In the genomic region with DNA sequence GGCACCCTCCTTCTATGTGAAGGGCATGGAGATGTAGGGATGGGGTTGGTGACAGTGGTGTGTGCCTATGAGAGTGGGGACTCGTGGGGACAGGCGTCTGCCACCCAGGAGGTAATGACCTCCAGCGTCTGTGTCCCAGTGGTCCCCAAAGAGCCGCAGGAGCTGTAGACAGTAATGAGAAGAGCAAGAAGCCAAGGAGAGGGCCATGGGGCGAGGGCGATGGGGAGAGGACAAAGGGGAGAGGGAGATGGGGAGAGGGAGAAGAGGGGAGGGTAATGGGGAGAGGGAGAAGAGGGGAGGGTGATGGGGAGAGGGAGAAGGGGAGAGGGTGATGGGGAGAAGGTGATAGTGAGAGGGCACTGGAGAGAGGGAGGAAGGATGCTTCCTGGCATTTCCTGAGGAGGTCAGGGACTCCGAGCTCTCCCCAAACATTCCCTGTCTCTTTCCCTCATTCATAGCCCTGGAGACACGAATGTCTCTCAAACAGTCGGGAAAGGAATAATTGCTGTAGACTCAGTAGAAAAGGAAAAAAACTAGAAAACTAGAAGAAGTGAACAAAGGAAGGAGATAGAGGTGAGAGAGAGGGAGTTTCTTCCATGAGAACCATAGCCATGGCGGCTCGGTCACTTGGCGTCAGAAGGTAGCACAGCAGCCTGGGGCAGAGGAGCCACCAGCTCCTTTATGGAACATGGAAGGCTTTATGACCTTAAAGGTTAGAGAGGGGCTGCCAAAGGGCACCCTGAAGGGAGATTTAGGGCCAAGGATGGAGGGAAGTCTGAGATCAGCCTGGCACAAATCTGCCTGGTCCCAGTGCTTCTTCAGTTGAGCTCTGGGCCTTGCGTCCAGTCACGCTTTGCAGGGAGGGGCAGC, we compare ENCODE assay signal across 21 cellular contexts. TPM values are rescaled to one million over a fixed set of nuclear protein-coding genes. Genes with fewer than 3 reads are reported as not detected.
DNase-seq lines count a peak whose midpoint lies in the region; ATAC-seq and TF ChIP-seq lines count a peak whose summit lies in the region.
"Had no signal": no experiment of that assay in that cellular context is flagged by ENCODE, and none has a peak within 500 bp of the region (broad histone marks: within the 10 kb centered on the region; RNA-seq: fewer than 3 reads in every experiment).

No MANE protein-coding gene starts in this region.

- intact Hi-C loops in heart right ventricle (cut with DNase I) (loop anchor here in 1 of 10 donors (5.0 kb wide), 1 partner anchor 154 kb away; no protein-coding TSS in a partner anchor), posterior vena cava (cut with DNase I) (no loop called here), aorta (cut with DNase I) (no loop called here)

- H3K36me3 ChIP-seq in right atrium auricular region (no peaks in the 10 kb centered on the region), heart right ventricle (no peaks in the 10 kb centered on the region), gastroesophageal sphincter (no peaks in the 10 kb centered on the region), aorta (ENCODE audit: control insufficient read depth in 1 of 2, insufficient read depth in 2 of 2, low read length in 1 of 2) (no peaks in the 10 kb centered on the region)
- H3K36me3 ChIP-seq: colonic mucosa, neutrophil, sigmoid colon, uterus had no signal

- no peaks in the 10 kb centered on the region for H3K9me3 ChIP-seq in right atrium auricular region
- no peaks in the 10 kb centered on the region for H3K9me3 ChIP-seq in heart right ventricle
- H3K9me3 ChIP-seq in gastroesophageal sphincter, result no peaks in the 10 kb centered on the region
- H3K9me3 ChIP-seq in aorta (ENCODE audit: control insufficient read depth, low read length), result no peaks in the 10 kb centered on the region
- H3K9me3 ChIP-seq: colonic mucosa, neutrophil, sigmoid colon, uterus had no signal

- no peak for TF ChIP-seq POLR2A in gastroesophageal sphincter (IDR thresholded peaks at IDR 0.05)

- no peak for TF ChIP-seq CTCF in right atrium auricular region (IDR thresholded peaks at IDR 0.05)
- TF ChIP-seq CTCF in heart right ventricle (IDR thresholded peaks at IDR 0.05), result no peak
- no peak for TF ChIP-seq CTCF in gastroesophageal sphincter (IDR thresholded peaks at IDR 0.05)

- WGBS in heart right ventricle, 2 donors, result 92 to 95% methylated on average over 14 of the region's 14 CpGs
- WGBS in gastroesophageal sphincter (ENCODE audit: low coverage in 1 of 2), 2 donors, result 88 to 96% methylated on average over 6 to 11 of the region's 14 CpGs
- 95 to 96% methylated on average over 14 of the region's 14 CpGs for WGBS in aorta, 2 donors

- H3K4me3 ChIP-seq in right atrium auricular region, result no peak overlapping the region
- H3K4me3 ChIP-seq in heart right ventricle, result no peak overlapping the region
- no peak overlapping the region for H3K4me3 ChIP-seq in gastroesophageal sphincter
- no peak overlapping the region for H3K4me3 ChIP-seq in aorta (ENCODE audit: low read length in 2 of 2)
- H3K4me3 ChIP-seq: colonic mucosa, sigmoid colon, uterus had no signal

- ATAC-seq in heart right ventricle (no peak), gastroesophageal sphincter (no peak), aorta (ENCODE audit: low FRiP score) (no peak), GM21786 (IDR thresholded peaks at IDR 0.05; ENCODE audit: unreplicated experiment) (no peak)
- ATAC-seq: activated naive CD4-positive, alpha-beta T cell treated with anti-CD3 and anti-CD28 coated beads, Interleukin-2, amount 50 U/mL, for 72 hours; activated T-cell treated with anti-CD3 and anti-CD28 coated beads, Interleukin-2, amount 50 U/mL, for 4 hours; stimulated activated naive CD8-positive, alpha-beta T cell treated with anti-CD3 and anti-CD28 coated beads, Interleukin-15, Interleukin-2, amounts not matched to agents 100 U/mL and 50 U/mL, for 24 hours had no signal

- DNase-seq in right atrium auricular region (ENCODE audit: low spot score) (no peak), heart right ventricle (no peak), posterior vena cava (ENCODE audit: low spot score) (peak; percentile 67), aorta (peak; percentile 34 to 35), inferior parietal cortex (ENCODE audit: extremely low spot score) (no peak), A172 (ENCODE audit: low spot score) (no peak)
- DNase-seq: ACHN; activated CD8-positive, alpha-beta T cell treated with anti-CD3 and anti-CD28 coated beads, Interleukin-2, amount 10 ng/mL, durations not matched to agents 7 days and 5 days; activated T-cell treated with anti-CD3 and anti-CD28 coated beads, Interleukin-2, amount 50 U/mL, for 4 hours; CD4-positive, alpha-beta T cell; colonic mucosa; kidney glomerular epithelial cell; NCI-H2029 treated with DMSO at 0.1 percent for 48 hours; NK-92 treated with Interleukin-12 subunit alpha and Interleukin-12 subunit beta, amount 100 ng/mL, for 24 hours; stimulated activated naive CD8-positive, alpha-beta T cell treated with anti-CD3 and anti-CD28 coated beads, Interleukin-15, Interleukin-2, amounts not matched to agents 100 U/mL and 50 U/mL, for 24 hours had no signal

- H3K27me3 ChIP-seq in right atrium auricular region, result no peaks in the 10 kb centered on the region
- H3K27me3 ChIP-seq in heart right ventricle, result no peaks in the 10 kb centered on the region
- no peaks in the 10 kb centered on the region for H3K27me3 ChIP-seq in gastroesophageal sphincter
- H3K27me3 ChIP-seq in aorta (ENCODE audit: control insufficient read depth in 1 of 2, insufficient read depth in 2 of 2, low read length in 1 of 2), result no peaks in the 10 kb centered on the region
- H3K27me3 ChIP-seq: colonic mucosa, uterus had no signal

- peak overlapping the region; percentile 69 to 75 for H3K27ac ChIP-seq in right atrium auricular region
- H3K27ac ChIP-seq in heart right ventricle, result peak overlapping the region in 5 of 10 donors; percentile 66 to 87 (median 70)
- H3K27ac ChIP-seq in gastroesophageal sphincter, result peak overlapping the region in 3 of 4 donors; percentile 64 to 73 (median 67)
- H3K27ac ChIP-seq in aorta (ENCODE audit: low read depth in 1 of 2, low read length in 2 of 2), result no peak overlapping the region
- H3K27ac ChIP-seq: colonic mucosa, neutrophil had no signal

- peaks cover 0 to 49% of the 10 kb centered on the region in 2 donors for H3K4me1 ChIP-seq in right atrium auricular region
- H3K4me1 ChIP-seq in heart right ventricle, result peaks cover 13 to 46% (median 40%) of the 10 kb centered on the region in 9 donors
- peaks cover 0 to 57% (median 28%) of the 10 kb centered on the region in 3 donors for H3K4me1 ChIP-seq in gastroesophageal sphincter
- H3K4me1 ChIP-seq in aorta (ENCODE audit: control insufficient read depth in 1 of 2, insufficient read depth in 2 of 2, low read length in 2 of 2), result no peaks in the 10 kb centered on the region

- no peak for TF ChIP-seq EP300 in gastroesophageal sphincter (IDR thresholded peaks at IDR 0.05)

RNA-seq across cellular contexts. Expression of a gene that starts 39.5 kb away (rescaled TPM):
- total RNA-seq in right atrium auricular region (1 to 10 TPM; 2.4 to 4.5 TPM), heart right ventricle (10 to 100 TPM in 1 of 10 donors, 1 to 10 TPM in 9; 1.0 to 13.0 (median 2.1) TPM), gastroesophageal sphincter (1 to 10 TPM; 3.0 to 4.4 (median 3.6) TPM), posterior vena cava (10 to 100 TPM in 1 of 2 donors, 1 to 10 TPM in 1; 5.8 to 10.5 TPM), aorta (10 to 100 TPM in 1 of 2 donors, 1 to 10 TPM in 1; 9.5 to 17.8 TPM)
- polyA plus RNA-seq in heart right ventricle (1 to 10 TPM; 1.0 to 1.3 TPM), aorta (1 to 10 TPM in 1 of 2 donors, under 1 TPM in 1; 0.79 to 3.5 TPM)
- 10.0 and 10.2 TPM in 2 replicates for total RNA-seq in A172 (2014; rRNA removed; shearing (Covaris generic))

Comparison
In these comparisons a context has a peak if more than half of its experiments do, and no peak if none do; other contexts are left out.
1. DNase-seq: peak in posterior vena cava (single experiment) and aorta (2 of 2); none in right atrium auricular region (single experiment), heart right ventricle (0 of 2), inferior parietal cortex (single experiment) and A172 (single experiment).
2. H3K27ac ChIP-seq: peak in right atrium auricular region (2 of 2) and gastroesophageal sphincter (3 of 4); none in aorta (0 of 2).